1 cellular context compared by ENCODE assay signal in the genomic region with DNA sequence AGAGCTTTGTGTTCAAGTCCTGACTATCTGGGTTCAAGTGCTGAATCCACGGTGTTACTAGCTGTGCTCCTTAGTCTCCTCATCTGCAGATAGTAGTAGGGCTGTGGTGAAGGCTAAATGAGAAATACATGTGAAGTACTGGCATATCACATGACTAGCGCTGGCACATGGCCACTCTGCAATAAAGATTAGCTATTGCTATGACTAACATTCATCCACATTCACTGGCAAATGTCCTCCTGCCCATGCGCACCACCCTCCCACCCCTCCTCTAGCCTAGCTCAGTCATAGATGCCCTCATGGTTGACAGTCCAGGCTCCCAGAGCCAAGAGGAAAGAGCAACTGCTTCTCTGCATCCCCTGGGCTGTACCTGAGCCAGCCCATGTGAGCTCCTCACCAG.
TF ChIP-seq lines count a peak whose summit lies in the region.

No MANE protein-coding gene starts in this region.

TF ChIP-seq in GM23338, 12 proteins besides CTCF, POLR2A, EP300 and RAD21:
- TF ChIP-seq CREB1 (CRISPR knock-in tag; IDR thresholded peaks at IDR 0.05; ENCODE audit: low read depth) (no peak), ZNF331 (CRISPR knock-in tag; IDR thresholded peaks at IDR 0.05; ENCODE audit: low read depth) (no peak), STAT1 (IDR thresholded peaks at IDR 0.05; ENCODE audit: unreplicated experiment) (no peak), EZH2 (IDR thresholded peaks at IDR 0.05; ENCODE audit: low read depth, unreplicated experiment) (no peak), ZNF114 (CRISPR knock-in tag; IDR thresholded peaks at IDR 0.05) (no peak), POLR2AphosphoS5 (IDR thresholded peaks at IDR 0.05; ENCODE audit: low read depth) (no peak), EZH2phosphoT487 (IDR thresholded peaks at IDR 0.05; ENCODE audit: unreplicated experiment) (no peak), JUNB (IDR thresholded peaks at IDR 0.05; ENCODE audit: unreplicated experiment) (no peak)
- TF ChIP-seq, protein P1, sequence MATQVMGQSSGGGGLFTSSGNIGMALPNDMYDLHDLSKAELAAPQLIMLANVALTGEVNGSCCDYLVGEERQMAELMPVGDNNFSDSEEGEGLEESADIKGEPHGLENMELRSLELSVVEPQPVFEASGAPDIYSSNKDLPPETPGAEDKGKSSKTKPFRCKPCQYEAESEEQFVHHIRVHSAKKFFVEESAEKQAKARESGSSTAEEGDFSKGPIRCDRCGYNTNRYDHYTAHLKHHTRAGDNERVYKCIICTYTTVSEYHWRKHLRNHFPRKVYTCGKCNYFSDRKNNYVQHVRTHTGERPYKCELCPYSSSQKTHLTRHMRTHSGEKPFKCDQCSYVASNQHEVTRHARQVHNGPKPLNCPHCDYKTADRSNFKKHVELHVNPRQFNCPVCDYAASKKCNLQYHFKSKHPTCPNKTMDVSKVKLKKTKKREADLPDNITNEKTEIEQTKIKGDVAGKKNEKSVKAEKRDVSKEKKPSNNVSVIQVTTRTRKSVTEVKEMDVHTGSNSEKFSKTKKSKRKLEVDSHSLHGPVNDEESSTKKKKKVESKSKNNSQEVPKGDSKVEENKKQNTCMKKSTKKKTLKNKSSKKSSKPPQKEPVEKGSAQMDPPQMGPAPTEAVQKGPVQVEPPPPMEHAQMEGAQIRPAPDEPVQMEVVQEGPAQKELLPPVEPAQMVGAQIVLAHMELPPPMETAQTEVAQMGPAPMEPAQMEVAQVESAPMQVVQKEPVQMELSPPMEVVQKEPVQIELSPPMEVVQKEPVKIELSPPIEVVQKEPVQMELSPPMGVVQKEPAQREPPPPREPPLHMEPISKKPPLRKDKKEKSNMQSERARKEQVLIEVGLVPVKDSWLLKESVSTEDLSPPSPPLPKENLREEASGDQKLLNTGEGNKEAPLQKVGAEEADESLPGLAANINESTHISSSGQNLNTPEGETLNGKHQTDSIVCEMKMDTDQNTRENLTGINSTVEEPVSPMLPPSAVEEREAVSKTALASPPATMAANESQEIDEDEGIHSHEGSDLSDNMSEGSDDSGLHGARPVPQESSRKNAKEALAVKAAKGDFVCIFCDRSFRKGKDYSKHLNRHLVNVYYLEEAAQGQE (IDR thresholded peaks at IDR 0.05; ENCODE audit: unreplicated experiment): no peak
- TF ChIP-seq, protein P2, sequence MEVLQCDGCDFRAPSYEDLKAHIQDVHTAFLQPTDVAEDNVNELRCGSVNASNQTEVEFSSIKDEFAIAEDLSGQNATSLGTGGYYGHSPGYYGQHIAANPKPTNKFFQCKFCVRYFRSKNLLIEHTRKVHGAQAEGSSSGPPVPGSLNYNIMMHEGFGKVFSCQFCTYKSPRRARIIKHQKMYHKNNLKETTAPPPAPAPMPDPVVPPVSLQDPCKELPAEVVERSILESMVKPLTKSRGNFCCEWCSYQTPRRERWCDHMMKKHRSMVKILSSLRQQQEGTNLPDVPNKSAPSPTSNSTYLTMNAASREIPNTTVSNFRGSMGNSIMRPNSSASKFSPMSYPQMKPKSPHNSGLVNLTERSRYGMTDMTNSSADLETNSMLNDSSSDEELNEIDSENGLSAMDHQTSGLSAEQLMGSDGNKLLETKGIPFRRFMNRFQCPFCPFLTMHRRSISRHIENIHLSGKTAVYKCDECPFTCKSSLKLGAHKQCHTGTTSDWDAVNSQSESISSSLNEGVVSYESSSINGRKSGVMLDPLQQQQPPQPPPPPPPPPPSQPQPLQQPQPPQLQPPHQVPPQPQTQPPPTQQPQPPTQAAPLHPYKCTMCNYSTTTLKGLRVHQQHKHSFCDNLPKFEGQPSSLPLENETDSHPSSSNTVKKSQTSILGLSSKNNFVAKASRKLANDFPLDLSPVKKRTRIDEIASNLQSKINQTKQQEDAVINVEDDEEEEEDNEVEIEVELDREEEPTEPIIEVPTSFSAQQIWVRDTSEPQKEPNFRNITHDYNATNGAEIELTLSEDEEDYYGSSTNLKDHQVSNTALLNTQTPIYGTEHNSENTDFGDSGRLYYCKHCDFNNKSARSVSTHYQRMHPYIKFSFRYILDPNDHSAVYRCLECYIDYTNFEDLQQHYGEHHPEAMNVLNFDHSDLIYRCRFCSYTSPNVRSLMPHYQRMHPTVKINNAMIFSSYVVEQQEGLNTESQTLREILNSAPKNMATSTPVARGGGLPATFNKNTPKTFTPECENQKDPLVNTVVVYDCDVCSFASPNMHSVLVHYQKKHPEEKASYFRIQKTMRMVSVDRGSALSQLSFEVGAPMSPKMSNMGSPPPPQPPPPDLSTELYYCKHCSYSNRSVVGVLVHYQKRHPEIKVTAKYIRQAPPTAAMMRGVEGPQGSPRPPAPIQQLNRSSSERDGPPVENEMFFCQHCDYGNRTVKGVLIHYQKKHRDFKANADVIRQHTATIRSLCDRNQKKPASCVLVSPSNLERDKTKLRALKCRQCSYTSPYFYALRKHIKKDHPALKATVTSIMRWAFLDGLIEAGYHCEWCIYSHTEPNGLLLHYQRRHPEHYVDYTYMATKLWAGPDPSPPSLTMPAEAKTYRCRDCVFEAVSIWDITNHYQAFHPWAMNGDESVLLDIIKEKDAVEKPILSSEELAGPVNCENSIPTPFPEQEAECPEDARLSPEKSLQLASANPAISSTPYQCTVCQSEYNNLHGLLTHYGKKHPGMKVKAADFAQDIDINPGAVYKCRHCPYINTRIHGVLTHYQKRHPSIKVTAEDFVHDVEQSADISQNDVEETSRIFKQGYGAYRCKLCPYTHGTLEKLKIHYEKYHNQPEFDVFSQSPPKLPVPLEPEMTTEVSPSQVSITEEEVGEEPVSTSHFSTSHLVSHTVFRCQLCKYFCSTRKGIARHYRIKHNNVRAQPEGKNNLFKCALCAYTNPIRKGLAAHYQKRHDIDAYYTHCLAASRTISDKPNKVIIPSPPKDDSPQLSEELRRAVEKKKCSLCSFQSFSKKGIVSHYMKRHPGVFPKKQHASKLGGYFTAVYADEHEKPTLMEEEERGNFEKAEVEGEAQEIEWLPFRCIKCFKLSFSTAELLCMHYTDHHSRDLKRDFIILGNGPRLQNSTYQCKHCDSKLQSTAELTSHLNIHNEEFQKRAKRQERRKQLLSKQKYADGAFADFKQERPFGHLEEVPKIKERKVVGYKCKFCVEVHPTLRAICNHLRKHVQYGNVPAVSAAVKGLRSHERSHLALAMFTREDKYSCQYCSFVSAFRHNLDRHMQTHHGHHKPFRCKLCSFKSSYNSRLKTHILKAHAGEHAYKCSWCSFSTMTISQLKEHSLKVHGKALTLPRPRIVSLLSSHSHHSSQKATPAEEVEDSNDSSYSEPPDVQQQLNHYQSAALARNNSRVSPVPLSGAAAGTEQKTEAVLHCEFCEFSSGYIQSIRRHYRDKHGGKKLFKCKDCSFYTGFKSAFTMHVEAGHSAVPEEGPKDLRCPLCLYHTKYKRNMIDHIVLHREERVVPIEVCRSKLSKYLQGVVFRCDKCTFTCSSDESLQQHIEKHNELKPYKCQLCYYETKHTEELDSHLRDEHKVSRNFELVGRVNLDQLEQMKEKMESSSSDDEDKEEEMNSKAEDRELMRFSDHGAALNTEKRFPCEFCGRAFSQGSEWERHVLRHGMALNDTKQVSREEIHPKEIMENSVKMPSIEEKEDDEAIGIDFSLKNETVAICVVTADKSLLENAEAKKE (CRISPR knock-in tag; IDR thresholded peaks at IDR 0.05): no peak
- TF ChIP-seq, protein P3, sequence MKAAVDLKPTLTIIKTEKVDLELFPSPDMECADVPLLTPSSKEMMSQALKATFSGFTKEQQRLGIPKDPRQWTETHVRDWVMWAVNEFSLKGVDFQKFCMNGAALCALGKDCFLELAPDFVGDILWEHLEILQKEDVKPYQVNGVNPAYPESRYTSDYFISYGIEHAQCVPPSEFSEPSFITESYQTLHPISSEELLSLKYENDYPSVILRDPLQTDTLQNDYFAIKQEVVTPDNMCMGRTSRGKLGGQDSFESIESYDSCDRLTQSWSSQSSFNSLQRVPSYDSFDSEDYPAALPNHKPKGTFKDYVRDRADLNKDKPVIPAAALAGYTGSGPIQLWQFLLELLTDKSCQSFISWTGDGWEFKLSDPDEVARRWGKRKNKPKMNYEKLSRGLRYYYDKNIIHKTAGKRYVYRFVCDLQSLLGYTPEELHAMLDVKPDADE (IDR thresholded peaks at IDR 0.05): no peak
